ENCODE assay signal across 8 cellular contexts in the genomic region with DNA sequence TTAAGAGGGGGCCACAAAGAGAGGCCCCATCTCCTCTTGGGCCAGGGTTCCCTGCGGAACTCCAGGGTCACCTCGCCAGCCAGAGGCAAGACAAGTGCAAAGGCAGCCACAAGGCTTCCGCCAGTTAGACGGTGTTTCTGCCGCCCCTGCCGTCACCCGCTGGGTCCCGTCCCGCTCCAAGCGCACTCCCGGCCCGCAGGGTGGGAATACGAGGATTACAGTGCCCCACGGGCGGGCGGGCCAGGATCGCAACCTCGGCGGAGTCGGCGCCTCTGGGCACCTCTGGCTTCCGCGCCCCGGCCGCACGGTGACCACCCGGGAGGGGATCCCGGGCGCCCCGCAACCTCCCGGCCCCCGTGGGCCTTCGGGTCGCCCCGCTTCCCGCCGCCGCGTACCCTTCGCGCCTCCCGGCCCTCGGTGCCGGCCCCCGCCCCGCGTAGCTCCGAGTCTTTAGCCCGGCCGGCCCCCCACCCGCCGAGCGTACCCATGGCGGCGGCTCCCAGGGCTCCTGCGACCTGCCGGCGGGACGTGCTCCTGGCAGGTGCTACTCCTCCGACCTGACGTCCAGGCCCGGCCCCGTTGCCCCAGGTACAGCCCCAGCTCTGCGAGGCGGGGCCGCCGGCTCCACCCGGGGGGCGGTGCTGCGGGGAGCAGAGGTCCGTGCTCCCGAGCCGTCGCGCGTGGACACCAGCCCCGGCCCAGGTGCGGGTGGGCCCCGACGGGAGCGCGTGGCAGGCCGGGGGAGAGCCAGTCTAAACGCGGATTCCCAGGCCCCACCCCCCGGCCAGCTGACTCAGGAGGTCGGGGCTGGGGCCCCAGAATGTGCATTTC. TPM values are rescaled to one million over a fixed set of nuclear protein-coding genes. Genes with fewer than 3 reads are reported as not detected.
DNase-seq lines count a peak whose midpoint lies in the region; ATAC-seq and TF ChIP-seq lines count a peak whose summit lies in the region.

A gene with protein sequence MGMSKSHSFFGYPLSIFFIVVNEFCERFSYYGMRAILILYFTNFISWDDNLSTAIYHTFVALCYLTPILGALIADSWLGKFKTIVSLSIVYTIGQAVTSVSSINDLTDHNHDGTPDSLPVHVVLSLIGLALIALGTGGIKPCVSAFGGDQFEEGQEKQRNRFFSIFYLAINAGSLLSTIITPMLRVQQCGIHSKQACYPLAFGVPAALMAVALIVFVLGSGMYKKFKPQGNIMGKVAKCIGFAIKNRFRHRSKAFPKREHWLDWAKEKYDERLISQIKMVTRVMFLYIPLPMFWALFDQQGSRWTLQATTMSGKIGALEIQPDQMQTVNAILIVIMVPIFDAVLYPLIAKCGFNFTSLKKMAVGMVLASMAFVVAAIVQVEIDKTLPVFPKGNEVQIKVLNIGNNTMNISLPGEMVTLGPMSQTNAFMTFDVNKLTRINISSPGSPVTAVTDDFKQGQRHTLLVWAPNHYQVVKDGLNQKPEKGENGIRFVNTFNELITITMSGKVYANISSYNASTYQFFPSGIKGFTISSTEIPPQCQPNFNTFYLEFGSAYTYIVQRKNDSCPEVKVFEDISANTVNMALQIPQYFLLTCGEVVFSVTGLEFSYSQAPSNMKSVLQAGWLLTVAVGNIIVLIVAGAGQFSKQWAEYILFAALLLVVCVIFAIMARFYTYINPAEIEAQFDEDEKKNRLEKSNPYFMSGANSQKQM (minus strand): TSS at position 562 of the 831 bp plus-strand sequence. CDS start 74 bp downstream, at position 488.

- peak within 1 kb of the TSS; percentile 93 for H3K4me2 ChIP-seq in GM23338

- DNase-seq in GM23338 (ENCODE audit: low spot score) (peak; percentile 66), iPS-NIHi11 (ENCODE audit: low spot score) (peak; percentile 76), skeletal muscle cell (ENCODE audit: low read depth) (no peak), epidermal melanocyte (ENCODE audit: insufficient read length, low spot score) (no peak), cerebellar nuclear complex (lab: John Stamatoyannopoulos, UW) (no peak), NCI-H1105 (lab: John Stamatoyannopoulos, UW) (no peak), cerebellar cortex (ENCODE audit: low spot score) (no peak)
- DNase-seq in activated naive CD8-positive, alpha-beta T cell treated with anti-CD3 and anti-CD28 coated beads, Interleukin-2, amount 10 ng/mL, durations not matched to agents 7 days and 5 days = no peak

- ATAC-seq in GM23338 = peak; percentile 80
- no peak for ATAC-seq in activated naive CD8-positive, alpha-beta T cell treated with anti-CD3 and anti-CD28 coated beads, Interleukin-2, amount 10 ng/mL, durations not matched to agents 7 days and 5 days (ENCODE audit: low read depth)

- no peaks in the 10 kb centered on the region for H3K36me3 Mint-ChIP-seq in GM23338 (ENCODE audit: low read depth)
- H3K36me3 Mint-ChIP-seq in activated naive CD8-positive, alpha-beta T cell treated with anti-CD3 and anti-CD28 coated beads, Interleukin-2, amount 10 ng/mL, durations not matched to agents 7 days and 5 days = peaks cover 8% of the 10 kb centered on the region

- H3K27ac Mint-ChIP-seq in GM23338 = no peak within 1 kb of the TSS
- H3K27ac Mint-ChIP-seq in activated naive CD8-positive, alpha-beta T cell treated with anti-CD3 and anti-CD28 coated beads, Interleukin-2, amount 10 ng/mL, durations not matched to agents 7 days and 5 days = no peak within 1 kb of the TSS

- H3K4me1 ChIP-seq in GM23338 (ENCODE audit: insufficient read depth) = peaks cover 5% of the 10 kb centered on the region; the same call in 1 of the 2 replicates

- no peaks in the 10 kb centered on the region for H3K36me3 ChIP-seq in GM23338 (ENCODE audit: insufficient read depth)

- H3F3A ChIP-seq in GM23338 (replicated peaks; ENCODE audit: low read depth) = no peaks in the 10 kb centered on the region

- no peaks in the 10 kb centered on the region for H3K9me2 ChIP-seq in GM23338 (ENCODE audit: insufficient read depth)

- POLR2A ChIA-PET in activated naive CD8-positive, alpha-beta T cell treated with anti-CD3 and anti-CD28 coated beads, Interleukin-2, amount 10 ng/mL, durations not matched to agents 7 days and 5 days (lab: Charles Lee) = no interaction called here

- no peak for TF ChIP-seq CTCF in GM23338 (conservative IDR thresholded peaks at IDR 0.05; ENCODE audit: low read depth in 2 of 2)

- H3K27me3 ChIP-seq in GM23338 (ENCODE audit: insufficient read depth) = peaks cover 27% of the 10 kb centered on the region

- H3K4me1 Mint-ChIP-seq in GM23338 = peaks cover 18% of the 10 kb centered on the region
- no peaks in the 10 kb centered on the region for H3K4me1 Mint-ChIP-seq in activated naive CD8-positive, alpha-beta T cell treated with anti-CD3 and anti-CD28 coated beads, Interleukin-2, amount 10 ng/mL, durations not matched to agents 7 days and 5 days

- H3K9me3 Mint-ChIP-seq in GM23338 = peaks cover 20% of the 10 kb centered on the region; the same call in 2 of the 3 replicates
- peaks cover 13% of the 10 kb centered on the region for H3K9me3 Mint-ChIP-seq in activated naive CD8-positive, alpha-beta T cell treated with anti-CD3 and anti-CD28 coated beads, Interleukin-2, amount 10 ng/mL, durations not matched to agents 7 days and 5 days

- no peaks in the 10 kb centered on the region for H4K20me1 ChIP-seq in GM23338 (replicated peaks; ENCODE audit: insufficient read depth)

- H3K4me3 Mint-ChIP-seq in GM23338 = peak within 1 kb of the TSS; percentile 73
- H3K4me3 Mint-ChIP-seq in activated naive CD8-positive, alpha-beta T cell treated with anti-CD3 and anti-CD28 coated beads, Interleukin-2, amount 10 ng/mL, durations not matched to agents 7 days and 5 days = peak within 1 kb of the TSS; percentile 16

- H2AFZ ChIP-seq in GM23338 = peak within 1 kb of the TSS; percentile 99

- H3K4me3 ChIP-seq in GM23338 (peak within 1 kb of the TSS; percentile 67), skeletal muscle cell (ENCODE audit: low read depth, low read length) (peak within 1 kb of the TSS; percentile 22)

- no peaks in the 10 kb centered on the region for H3K79me2 ChIP-seq in GM23338 (replicated peaks; ENCODE audit: insufficient read depth)

- no peak within 1 kb of the TSS for H3K27ac ChIP-seq in GM23338 (ENCODE audit: low read depth)

- H3K27me3 Mint-ChIP-seq in GM23338 (ENCODE audit: insufficient read depth, low read depth, poor library complexity) = peaks cover 25% of the 10 kb centered on the region
- H3K27me3 Mint-ChIP-seq in activated naive CD8-positive, alpha-beta T cell treated with anti-CD3 and anti-CD28 coated beads, Interleukin-2, amount 10 ng/mL, durations not matched to agents 7 days and 5 days = peaks cover 57% of the 10 kb centered on the region

TF ChIP-seq in GM23338, 12 proteins besides CTCF, POLR2A, EP300 and RAD21 (continues in another document):
- TF ChIP-seq EZH2 (IDR thresholded peaks at IDR 0.05; ENCODE audit: low read depth, unreplicated experiment) (no peak), ZNF114 (CRISPR knock-in tag; IDR thresholded peaks at IDR 0.05) (no peak), JUNB (IDR thresholded peaks at IDR 0.05; ENCODE audit: unreplicated experiment) (no peak), NANOG (IDR thresholded peaks at IDR 0.05; ENCODE audit: borderline replicate concordance) (no peak), STAT1 (IDR thresholded peaks at IDR 0.05; ENCODE audit: unreplicated experiment) (no peak), CREB1 (CRISPR knock-in tag; IDR thresholded peaks at IDR 0.05; ENCODE audit: low read depth) (no peak)
- TF ChIP-seq, protein P1, sequence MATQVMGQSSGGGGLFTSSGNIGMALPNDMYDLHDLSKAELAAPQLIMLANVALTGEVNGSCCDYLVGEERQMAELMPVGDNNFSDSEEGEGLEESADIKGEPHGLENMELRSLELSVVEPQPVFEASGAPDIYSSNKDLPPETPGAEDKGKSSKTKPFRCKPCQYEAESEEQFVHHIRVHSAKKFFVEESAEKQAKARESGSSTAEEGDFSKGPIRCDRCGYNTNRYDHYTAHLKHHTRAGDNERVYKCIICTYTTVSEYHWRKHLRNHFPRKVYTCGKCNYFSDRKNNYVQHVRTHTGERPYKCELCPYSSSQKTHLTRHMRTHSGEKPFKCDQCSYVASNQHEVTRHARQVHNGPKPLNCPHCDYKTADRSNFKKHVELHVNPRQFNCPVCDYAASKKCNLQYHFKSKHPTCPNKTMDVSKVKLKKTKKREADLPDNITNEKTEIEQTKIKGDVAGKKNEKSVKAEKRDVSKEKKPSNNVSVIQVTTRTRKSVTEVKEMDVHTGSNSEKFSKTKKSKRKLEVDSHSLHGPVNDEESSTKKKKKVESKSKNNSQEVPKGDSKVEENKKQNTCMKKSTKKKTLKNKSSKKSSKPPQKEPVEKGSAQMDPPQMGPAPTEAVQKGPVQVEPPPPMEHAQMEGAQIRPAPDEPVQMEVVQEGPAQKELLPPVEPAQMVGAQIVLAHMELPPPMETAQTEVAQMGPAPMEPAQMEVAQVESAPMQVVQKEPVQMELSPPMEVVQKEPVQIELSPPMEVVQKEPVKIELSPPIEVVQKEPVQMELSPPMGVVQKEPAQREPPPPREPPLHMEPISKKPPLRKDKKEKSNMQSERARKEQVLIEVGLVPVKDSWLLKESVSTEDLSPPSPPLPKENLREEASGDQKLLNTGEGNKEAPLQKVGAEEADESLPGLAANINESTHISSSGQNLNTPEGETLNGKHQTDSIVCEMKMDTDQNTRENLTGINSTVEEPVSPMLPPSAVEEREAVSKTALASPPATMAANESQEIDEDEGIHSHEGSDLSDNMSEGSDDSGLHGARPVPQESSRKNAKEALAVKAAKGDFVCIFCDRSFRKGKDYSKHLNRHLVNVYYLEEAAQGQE (IDR thresholded peaks at IDR 0.05; ENCODE audit: unreplicated experiment) = no peak

RNA-seq across cellular contexts. Expression of the gene that starts here (rescaled TPM):
- total RNA-seq in GM23338 (2014; rRNA removed; shearing (Covaris generic)) = 2.4 and 3.0 TPM in 2 replicates
- polyA plus RNA-seq in GM23338 (2016; fragmentation: Nextera tagmentation; extraction: Ambion mirVana) = 1.3 and 1.6 TPM in 2 replicates
- total RNA-seq in activated naive CD8-positive, alpha-beta T cell treated with anti-CD3 and anti-CD28 coated beads, Interleukin-2, amount 10 ng/mL, durations not matched to agents 7 days and 5 days = not detected

Comparison
In these comparisons a context has a peak if more than half of its experiments do, and no peak if none do; other contexts are left out.
1. DNase-seq: peak in GM23338 (single experiment) and iPS-NIHi11 (single experiment); none in activated naive CD8-positive, alpha-beta T cell treated with anti-CD3 and anti-CD28 coated beads, Interleukin-2, amount 10 ng/mL, durations not matched to agents 7 days and 5 days (single experiment), skeletal muscle cell (single experiment), epidermal melanocyte (single experiment), cerebellar nuclear complex (0 of 2), NCI-H1105 (single experiment) and cerebellar cortex (single experiment).